ENCODE assay signal across 19 cellular contexts in the genomic region with DNA sequence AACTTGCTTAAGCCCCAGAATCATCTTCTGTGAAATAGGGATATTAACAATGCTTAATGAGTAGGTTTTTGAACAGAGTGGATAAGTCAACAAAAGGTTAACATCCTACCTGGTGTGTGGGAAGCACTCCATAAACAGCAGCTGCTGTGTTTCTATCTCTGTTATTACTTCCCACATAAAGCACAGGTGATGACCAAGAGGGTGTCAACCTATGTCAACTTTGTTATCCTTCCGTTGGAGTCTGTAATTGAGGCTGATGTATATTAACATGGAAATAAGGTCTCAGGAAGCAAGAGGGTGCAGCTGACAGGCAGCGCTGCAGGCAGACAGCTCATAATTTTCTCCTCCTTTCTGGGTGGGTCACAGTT.
DNase-seq lines count a peak whose midpoint lies in the region; ATAC-seq and TF ChIP-seq lines count a peak whose summit lies in the region.
"Had no signal": no experiment of that assay in that cellular context is flagged by ENCODE, and none has a peak within 500 bp of the region (broad histone marks: within the 10 kb centered on the region; RNA-seq: fewer than 3 reads in every experiment).

No MANE protein-coding gene starts in this region.

- DNase-seq in DMS153 treated with DMSO at 0.1 percent for 48 hours (lab: John Stamatoyannopoulos, UW; ENCODE audit: unreplicated experiment) (peak; percentile 92), NCI-H146 treated with DMSO at 0.1 percent for 48 hours (lab: John Stamatoyannopoulos, UW; ENCODE audit: unreplicated experiment) (peak; percentile 99), NCI-H526 (lab: John Stamatoyannopoulos, UW) (peak; percentile 95 to 98), left colon (no peak), smooth muscle cell (lab: John Stamatoyannopoulos, UW; ENCODE audit: unreplicated experiment) (no peak), GM10266 (ENCODE audit: extremely low spot score) (no peak), heart left ventricle (no peak), MCF 10A (ENCODE audit: unreplicated experiment) (no peak)
- DNase-seq: activated CD4-positive, CD25-positive, alpha-beta regulatory T cell treated with anti-CD3 and anti-CD28 coated beads, Interleukin-2, amount 50 U/mL, for 72 hours; CD4-positive, alpha-beta memory T cell; MG63; psoas muscle; stimulated activated CD8-positive, alpha-beta memory T cell treated with anti-CD3 and anti-CD28 coated beads, Interleukin-4, amount 100 ng/mL, for 48 hours; T1000 had no signal

- H3K36me3 Mint-ChIP-seq in MCF 10A (ENCODE audit: insufficient read depth, unreplicated experiment): no peaks in the 10 kb centered on the region
- H3K36me3 Mint-ChIP-seq: natural killer cell treated with Interleukin-12 subunit alpha and Interleukin-12 subunit beta and Interleukin-15 and Interleukin-18, amount 100 ng/mL, for 72 hours had no signal

- no peak overlapping the region for H3K9ac ChIP-seq in smooth muscle cell (ENCODE audit: low read depth)

- H3K27me3 Mint-ChIP-seq in MCF 10A (ENCODE audit: insufficient read depth, unreplicated experiment): no peaks in the 10 kb centered on the region
- H3K27me3 Mint-ChIP-seq: CD4-positive, alpha-beta memory T cell; natural killer cell treated with Interleukin-12 subunit alpha and Interleukin-12 subunit beta and Interleukin-15 and Interleukin-18, amount 100 ng/mL, for 72 hours had no signal

- no peaks in the 10 kb centered on the region for H3K79me2 ChIP-seq in smooth muscle cell (ENCODE audit: low read depth)

- H3K4me3 ChIP-seq in smooth muscle cell (no peak overlapping the region), heart left ventricle (no peak overlapping the region)
- H3K4me3 ChIP-seq: cardiac muscle cell, MG63, psoas muscle, SK-N-MC, suprapubic skin had no signal

- no peaks in the 10 kb centered on the region for H3F3A ChIP-seq in smooth muscle cell (ENCODE audit: low read depth)

- no TSS peak for BruUV-seq in MCF 10A (replicated peaks; lab: Mats Ljungman, UMichigan)

- ATAC-seq in left colon: peak; percentile 95
- ATAC-seq in heart left ventricle: no peak
- ATAC-seq: HepG2; natural killer cell treated with Interleukin-12 subunit alpha and Interleukin-12 subunit beta and Interleukin-15 and Interleukin-18, amount 100 ng/mL, for 72 hours; psoas muscle had no signal

- CTCF ChIA-PET in MCF 10A (lab: Yijun Ruan, JAX): no interaction called here

- no peak for TF ChIP-seq POLR2A in heart left ventricle (IDR thresholded peaks at IDR 0.05)

- no peaks in the 10 kb centered on the region for H3K36me3 ChIP-seq in smooth muscle cell (ENCODE audit: low read depth)
- no peaks in the 10 kb centered on the region for H3K36me3 ChIP-seq in heart left ventricle
- H3K36me3 ChIP-seq: cardiac muscle cell, MG63, suprapubic skin had no signal

- H3K27me3 ChIP-seq in smooth muscle cell (ENCODE audit: low read depth) (no peaks in the 10 kb centered on the region), heart left ventricle (no peaks in the 10 kb centered on the region)
- H3K27me3 ChIP-seq: cardiac muscle cell, MG63, suprapubic skin had no signal

- H3K4me2 ChIP-seq in smooth muscle cell: no peak overlapping the region

- intact Hi-C loops in left colon (cut with DNase I, micrococcal nuclease) (no loop called here), heart left ventricle (cut with DNase I) (loop anchor here in 1 of 10 donors (5.0 kb wide), 1 partner anchor 76 kb away; no protein-coding TSS in a partner anchor), MCF 10A (cut with micrococcal nuclease) (no loop called here)

- no peak overlapping the region for H3K27ac Mint-ChIP-seq in MCF 10A (ENCODE audit: low read depth, unreplicated experiment)
- H3K27ac Mint-ChIP-seq: natural killer cell treated with Interleukin-12 subunit alpha and Interleukin-12 subunit beta and Interleukin-15 and Interleukin-18, amount 100 ng/mL, for 72 hours had no signal

- H4K20me1 ChIP-seq in smooth muscle cell (ENCODE audit: low read depth): no peaks in the 10 kb centered on the region

- TF ChIP-seq CTCF in smooth muscle cell (IDR thresholded peaks at IDR 0.05; ENCODE audit: borderline replicate concordance, insufficient read depth, poor library complexity, severe bottlenecking) (no peak), GM10266 (IDR thresholded peaks at IDR 0.05; ENCODE audit: control insufficient read depth, insufficient read depth, low read depth, missing control alignments) (no peak), heart left ventricle (IDR thresholded peaks at IDR 0.05) (no peak), MCF 10A (IDR thresholded peaks at IDR 0.05; ENCODE audit: unreplicated experiment) (no peak)

- no peak overlapping the region for H3K4me3 Mint-ChIP-seq in MCF 10A (ENCODE audit: unreplicated experiment)
- H3K4me3 Mint-ChIP-seq: CD4-positive, alpha-beta memory T cell; natural killer cell treated with Interleukin-12 subunit alpha and Interleukin-12 subunit beta and Interleukin-15 and Interleukin-18, amount 100 ng/mL, for 72 hours had no signal

- no peak overlapping the region for H3K27ac ChIP-seq in smooth muscle cell (ENCODE audit: low read depth)
- H3K27ac ChIP-seq in heart left ventricle: no peak overlapping the region
- H3K27ac ChIP-seq: cardiac muscle cell, psoas muscle, SK-N-MC, suprapubic skin had no signal

- H3K9me3 ChIP-seq in smooth muscle cell (replicated peaks; ENCODE audit: low read depth): no peaks in the 10 kb centered on the region
- no peaks in the 10 kb centered on the region for H3K9me3 ChIP-seq in heart left ventricle
- H3K9me3 ChIP-seq: MG63, psoas muscle, suprapubic skin had no signal

- H3K9me3 Mint-ChIP-seq in MCF 10A (ENCODE audit: unreplicated experiment): no peaks in the 10 kb centered on the region
- H3K9me3 Mint-ChIP-seq: CD4-positive, alpha-beta memory T cell; natural killer cell treated with Interleukin-12 subunit alpha and Interleukin-12 subunit beta and Interleukin-15 and Interleukin-18, amount 100 ng/mL, for 72 hours had no signal

- 85% methylated on average over 2 of the region's 2 CpGs for WGBS in smooth muscle cell (ENCODE audit: low lambda C conversion rate)
- 95 to 100% (median 97%) methylated on average over 2 of the region's 2 CpGs for WGBS in heart left ventricle, 4 donors

- no peaks in the 10 kb centered on the region for H3K4me1 Mint-ChIP-seq in MCF 10A (ENCODE audit: insufficient read depth, unreplicated experiment)

- H2AFZ ChIP-seq in smooth muscle cell (ENCODE audit: low read depth): no peak overlapping the region

- POLR2A ChIA-PET in MCF 10A (lab: Yijun Ruan, JAX): no interaction called here

- no peaks in the 10 kb centered on the region for H3K4me1 ChIP-seq in smooth muscle cell (ENCODE audit: low read depth)
- H3K4me1 ChIP-seq in heart left ventricle: peaks cover 0 to 3% (median 0%) of the 10 kb centered on the region in 12 donors
- H3K4me1 ChIP-seq: psoas muscle, suprapubic skin had no signal

Comparison
In these comparisons a context has a peak if more than half of its experiments do, and no peak if none do; other contexts are left out.
1. DNase-seq: peak in DMS153 treated with DMSO at 0.1 percent for 48 hours (single experiment), NCI-H146 treated with DMSO at 0.1 percent for 48 hours (single experiment) and NCI-H526 (2 of 2); none in left colon (0 of 2), smooth muscle cell (single experiment), GM10266 (single experiment), heart left ventricle (0 of 5) and MCF 10A (single experiment).